ENCODE assay signal across 12 cellular contexts in the genomic region with DNA sequence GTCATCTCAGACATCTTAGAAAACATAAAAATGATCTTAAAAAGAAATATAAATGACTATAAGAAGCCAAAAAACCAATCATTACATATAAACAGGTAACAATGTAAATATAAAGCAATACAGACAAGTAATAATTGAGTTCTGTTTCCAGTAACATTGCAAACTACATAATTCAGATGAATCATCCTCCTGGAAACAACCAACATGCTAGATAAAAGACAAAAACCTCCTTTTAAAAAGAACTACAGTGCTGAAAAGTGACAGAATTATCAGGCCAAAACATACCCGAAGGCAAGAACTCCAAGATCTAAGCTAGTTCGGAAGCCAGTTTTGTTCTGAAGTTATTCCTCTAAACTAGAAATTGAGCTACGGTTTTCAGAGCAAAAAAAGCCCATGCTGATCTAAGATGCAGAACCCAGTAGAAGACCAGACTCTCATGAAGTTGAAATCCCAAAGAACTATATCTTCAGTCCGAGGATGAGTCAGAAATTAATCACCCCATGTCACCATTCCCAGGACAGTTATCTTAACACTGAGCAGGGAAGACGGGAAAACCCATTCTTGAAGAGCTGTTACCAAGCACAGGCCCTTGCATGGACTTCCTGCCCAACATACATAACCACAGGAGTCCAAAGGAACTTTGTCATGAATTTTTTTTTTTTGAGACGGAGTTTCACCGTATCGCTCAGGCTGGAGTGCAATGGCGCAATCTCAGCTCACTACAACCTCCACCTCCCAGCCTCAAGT. TPM values are rescaled to one million over a fixed set of nuclear protein-coding genes. Genes with fewer than 3 reads are reported as not detected.
A peak's percentile ranks its signal among the peaks of the same experiment; 100 is the strongest.
DNase-seq lines count a peak whose midpoint lies in the region; ATAC-seq, FAIRE-seq and TF ChIP-seq lines count a peak whose summit lies in the region.
"Had no signal": no experiment of that assay in that cellular context is flagged by ENCODE, and none has a peak within 500 bp of the region (broad histone marks: within the 10 kb centered on the region; RNA-seq: fewer than 3 reads in every experiment).

No MANE protein-coding gene starts in this region.

- no TSS peak for BruUV-seq in Calu3 (replicated peaks; lab: Mats Ljungman, UMichigan)

- H2AFZ ChIP-seq in smooth muscle cell (ENCODE audit: low read depth): no peak overlapping the region

- H3K4me1 ChIP-seq in gastroesophageal sphincter: no peaks in the 10 kb centered on the region
- H3K4me1 ChIP-seq in smooth muscle cell (ENCODE audit: low read depth): peaks cover 10% of the 10 kb centered on the region

- H3K4me3 ChIP-seq in gastroesophageal sphincter (no peak overlapping the region), smooth muscle cell (peak overlapping the region; percentile 6)

- H3K9me3 ChIP-seq in gastroesophageal sphincter (no peaks in the 10 kb centered on the region), smooth muscle cell (replicated peaks; ENCODE audit: low read depth) (no peaks in the 10 kb centered on the region)

- no peak for TF ChIP-seq CTCF in gastroesophageal sphincter (IDR thresholded peaks at IDR 0.05)
- TF ChIP-seq CTCF in smooth muscle cell (IDR thresholded peaks at IDR 0.05; ENCODE audit: borderline replicate concordance, insufficient read depth, poor library complexity, severe bottlenecking): no peak
- TF ChIP-seq CTCF in Calu3 (IDR thresholded peaks at IDR 0.05; ENCODE audit: unreplicated experiment): no peak

- TF ChIP-seq POLR2A in H54 (IDR thresholded peaks at IDR 0.05; ENCODE audit: low read depth, low read length) (no peak), gastroesophageal sphincter (IDR thresholded peaks at IDR 0.05) (no peak)

- H3K27ac Mint-ChIP-seq in Calu3 (ENCODE audit: unreplicated experiment): no peak overlapping the region
- H3K27ac Mint-ChIP-seq in T-helper 2 cell treated with Interferon-gamma antibody and Interleukin-4, amounts not matched to agents 5 μg/mL and 100 μg/mL, for 36 hours: no peak overlapping the region
- H3K27ac Mint-ChIP-seq: IgD-negative memory B cell had no signal

- H3K27ac ChIP-seq in gastroesophageal sphincter (no peak overlapping the region), smooth muscle cell (ENCODE audit: low read depth) (peak overlapping the region; percentile 95)

- peaks cover 58% of the 10 kb centered on the region for H3F3A ChIP-seq in smooth muscle cell (ENCODE audit: low read depth)

- ATAC-seq in gastroesophageal sphincter (peak; percentile 25), GM19463 (IDR thresholded peaks at IDR 0.05; ENCODE audit: unreplicated experiment) (no peak)

- H4K20me1 ChIP-seq in smooth muscle cell (ENCODE audit: low read depth): peaks cover 91% of the 10 kb centered on the region

- H3K27me3 ChIP-seq in gastroesophageal sphincter (no peaks in the 10 kb centered on the region), smooth muscle cell (ENCODE audit: low read depth) (no peaks in the 10 kb centered on the region)

- CTCF ChIA-PET in Calu3 (lab: Charles Lee): no interaction called here

- DNase-seq in H54 (ENCODE audit: insufficient read length, low spot score): peak; percentile 32
- peak; percentile 99 for DNase-seq in amniotic epithelial cell (ENCODE audit: low read depth)
- DNase-seq in smooth muscle cell (lab: John Stamatoyannopoulos, UW; ENCODE audit: unreplicated experiment): no peak
- no peak for DNase-seq in germinal center (ENCODE audit: low spot score)
- DNase-seq in Calu3: no peak
- no peak for DNase-seq in T-helper 2 cell treated with Interferon-gamma antibody and Interleukin-4, amounts not matched to agents 5 μg/mL and 100 μg/mL, for 36 hours (ENCODE audit: low spot score)
- DNase-seq: NCI-H446; stimulated activated naive CD4-positive, alpha-beta T cell had no signal

- H3K4me2 ChIP-seq in smooth muscle cell: peak overlapping the region; percentile 78

- peak overlapping the region; percentile 75 for H3K9ac ChIP-seq in smooth muscle cell (ENCODE audit: low read depth)

- no peak for TF ChIP-seq EP300 in gastroesophageal sphincter (IDR thresholded peaks at IDR 0.05)

- peaks cover 47% of the 10 kb centered on the region for H3K36me3 Mint-ChIP-seq in Calu3 (ENCODE audit: insufficient read depth, unreplicated experiment)
- peaks cover 50% of the 10 kb centered on the region for H3K36me3 Mint-ChIP-seq in T-helper 2 cell treated with Interferon-gamma antibody and Interleukin-4, amounts not matched to agents 5 μg/mL and 100 μg/mL, for 36 hours (ENCODE audit: low read depth)

- H3K79me2 ChIP-seq in smooth muscle cell (ENCODE audit: low read depth): peaks cover 62% of the 10 kb centered on the region

- peaks cover 0 to 95% of the 10 kb centered on the region in 2 donors for H3K36me3 ChIP-seq in gastroesophageal sphincter
- H3K36me3 ChIP-seq in smooth muscle cell (ENCODE audit: low read depth): peaks cover 25% of the 10 kb centered on the region

- FAIRE-seq in H54 (lab: Jason Lieb, UNC): peak; percentile 95
- FAIRE-seq: G401.6 had no signal

- intact Hi-C loops in Calu3 (cut with micrococcal nuclease; ENCODE audit: unreplicated experiment): no loop called here

- H3K4me3 Mint-ChIP-seq in Calu3 (ENCODE audit: low read depth, unreplicated experiment): no peak overlapping the region
- H3K4me3 Mint-ChIP-seq in T-helper 2 cell treated with Interferon-gamma antibody and Interleukin-4, amounts not matched to agents 5 μg/mL and 100 μg/mL, for 36 hours: no peak overlapping the region
- H3K4me3 Mint-ChIP-seq: IgD-negative memory B cell had no signal

- H3K4me1 Mint-ChIP-seq in Calu3 (ENCODE audit: low read depth, unreplicated experiment): no peaks in the 10 kb centered on the region
- no peaks in the 10 kb centered on the region for H3K4me1 Mint-ChIP-seq in T-helper 2 cell treated with Interferon-gamma antibody and Interleukin-4, amounts not matched to agents 5 μg/mL and 100 μg/mL, for 36 hours (ENCODE audit: low read depth)

- no peaks in the 10 kb centered on the region for H3K9me3 Mint-ChIP-seq in Calu3 (ENCODE audit: low read depth, unreplicated experiment)
- H3K9me3 Mint-ChIP-seq in T-helper 2 cell treated with Interferon-gamma antibody and Interleukin-4, amounts not matched to agents 5 μg/mL and 100 μg/mL, for 36 hours: no peaks in the 10 kb centered on the region
- H3K9me3 Mint-ChIP-seq: IgD-negative memory B cell had no signal

- 59 to 68% methylated on average over 5 to 8 of the region's 9 CpGs for WGBS in gastroesophageal sphincter (ENCODE audit: low coverage in 1 of 2), 2 donors
- 12% methylated on average over 9 of the region's 9 CpGs for WGBS in smooth muscle cell (ENCODE audit: low lambda C conversion rate)

- H3K27me3 Mint-ChIP-seq in Calu3 (ENCODE audit: unreplicated experiment): no peaks in the 10 kb centered on the region
- no peaks in the 10 kb centered on the region for H3K27me3 Mint-ChIP-seq in T-helper 2 cell treated with Interferon-gamma antibody and Interleukin-4, amounts not matched to agents 5 μg/mL and 100 μg/mL, for 36 hours (ENCODE audit: low read depth)
- H3K27me3 Mint-ChIP-seq: IgD-negative memory B cell had no signal

RNA-seq across cellular contexts. Expression of a gene that starts 9.8 kb away (rescaled TPM):
- total RNA-seq in gastroesophageal sphincter (10 to 100 TPM; 10.1 to 19.3 (median 13.1) TPM), smooth muscle cell (173 and 206 TPM in 2 replicates), Calu3 (2022) (41.2 and 46.6 TPM in 2 replicates)
- 139 and 163 TPM in 2 replicates for polyA plus RNA-seq in smooth muscle cell

RNA-seq across cellular contexts. Expression of a gene that starts 9.9 kb away (rescaled TPM):
- total RNA-seq in gastroesophageal sphincter (1 to 10 TPM; 3.2 to 6.4 (median 4.4) TPM), smooth muscle cell (4.2 and 6.9 TPM in 2 replicates), Calu3 (2022) (3.2 and 4.0 TPM in 2 replicates)
- 3.6 and 4.6 TPM in 2 replicates for polyA plus RNA-seq in smooth muscle cell

Comparison
In these comparisons a context has a peak if more than half of its experiments do, and no peak if none do; other contexts are left out.
1. DNase-seq: peak in H54 (single experiment) and amniotic epithelial cell (single experiment); none in smooth muscle cell (single experiment), germinal center (single experiment), Calu3 (single experiment) and T-helper 2 cell treated with Interferon-gamma antibody and Interleukin-4, amounts not matched to agents 5 μg/mL and 100 μg/mL, for 36 hours (single experiment).